ENCODE assay signal across 8 cellular contexts in genomic region chr11:31509412-31510345, GRCh38. TPM values are rescaled to one million over a fixed set of nuclear protein-coding genes. Genes with fewer than 3 reads are reported as not detected.
DNase-seq lines count a peak whose midpoint lies in the region; ATAC-seq, FAIRE-seq and TF ChIP-seq lines count a peak whose summit lies in the region.

ELP4 (plus strand) TSS chr11:31509767; CDS start chr11:31509785, 18 bp downstream.
IMMP1L (minus strand) TSS chr11:31509622; CDS start chr11:31463276, 46,346 bp downstream.

- peak; percentile 81 for DNase-seq in GM12892 (ENCODE audit: insufficient read length)
- peak; percentile 99 for DNase-seq in NCI-H146 (lab: John Stamatoyannopoulos, UW)
- DNase-seq in T-helper 1 cell = peak; percentile 85 to 95 (median 93)
- DNase-seq in amniotic epithelial cell (ENCODE audit: low read depth) = peak; percentile 92
- peak; percentile 96 for DNase-seq in left cardiac atrium
- DNase-seq in progenitor cell of endocrine pancreas (ENCODE audit: low spot score, unreplicated experiment) = peak; percentile 92
- DNase-seq in ureter (ENCODE audit: low spot score) = peak; percentile 98

- no peaks in the 10 kb centered on the region for H3K9me3 Mint-ChIP-seq in progenitor cell of endocrine pancreas (ENCODE audit: low read depth)

- no peaks in the 10 kb centered on the region for H3K27me3 Mint-ChIP-seq in progenitor cell of endocrine pancreas

- no peak for TF ChIP-seq CTCF in progenitor cell of endocrine pancreas (IDR thresholded peaks at IDR 0.05; ENCODE audit: unreplicated experiment)

- peaks cover 22% of the 10 kb centered on the region for H3K4me1 Mint-ChIP-seq in progenitor cell of endocrine pancreas (ENCODE audit: low read depth)

- H3K4me3 Mint-ChIP-seq in progenitor cell of endocrine pancreas (ENCODE audit: low read depth) = peak within 1 kb of the TSS; percentile 89

- ATAC-seq in HG02852 (IDR thresholded peaks at IDR 0.05; ENCODE audit: unreplicated experiment) = peak; percentile 100
- peak; percentile 100 for ATAC-seq in left cardiac atrium

- peak within 1 kb of the TSS; percentile 99 for H3K27ac Mint-ChIP-seq in progenitor cell of endocrine pancreas

- FAIRE-seq in GM12892 (lab: Jason Lieb, UNC) = peak; percentile 99

- H3K36me3 Mint-ChIP-seq in progenitor cell of endocrine pancreas (ENCODE audit: insufficient read depth) = peaks cover 2% of the 10 kb centered on the region

- TF ChIP-seq POLR2A in GM12892 (IDR thresholded peaks at IDR 0.05; ENCODE audit: low read depth, low read length) = peak; percentile 86

- intact Hi-C loops in left cardiac atrium (cut with DNase I) = loop anchor here in 1 of 2 donors (10.0 kb wide), 1 partner anchor 115 kb away; no protein-coding TSS in a partner anchor

RNA-seq across cellular contexts. Expression of gene ELP4, which starts in this region (rescaled TPM):
- 15.3 TPM for polyA plus RNA-seq in GM12892 (2012; ENCODE audit: missing spikeins)
- total RNA-seq in left cardiac atrium (10 to 100 TPM; 12.6 to 15.3 TPM), progenitor cell of endocrine pancreas (21.5 and 23.4 TPM in 2 replicates), ureter (20.6 TPM)

RNA-seq across cellular contexts. Expression of gene IMMP1L, which starts in this region (rescaled TPM):
- polyA plus RNA-seq in GM12892 (2012; ENCODE audit: missing spikeins) = 33.5 TPM
- total RNA-seq in left cardiac atrium (10 to 100 TPM; 19.3 to 27.7 TPM), progenitor cell of endocrine pancreas (48.5 and 56.7 TPM in 2 replicates), ureter (26.5 TPM)

Comparison
In these comparisons a context has a peak if more than half of its experiments do, and no peak if none do; other contexts are left out.
1. Peak in every context shown above with its lines: DNase-seq and ATAC-seq.